Comparison of ENCODE assay signal across 20 cellular contexts in genomic region chr14:29528889-29529288, GRCh38.
DNase-seq lines count a peak whose midpoint lies in the region; ATAC-seq and TF ChIP-seq lines count a peak whose summit lies in the region.
"Had no signal": no experiment of that assay in that cellular context is flagged by ENCODE, and none has a peak within 500 bp of the region (broad histone marks: within the 10 kb centered on the region; RNA-seq: fewer than 3 reads in every experiment).

No MANE protein-coding gene starts in this region.

- peaks cover 9% of the 10 kb centered on the region for H3F3A ChIP-seq in neural progenitor cell (ENCODE audit: low read depth)

- H3K27me3 ChIP-seq in adipocyte (replicated peaks; ENCODE audit: control insufficient read depth, insufficient read depth, low read length) = peaks cover 21% of the 10 kb centered on the region
- no peaks in the 10 kb centered on the region for H3K27me3 ChIP-seq in neural progenitor cell
- H3K27me3 ChIP-seq in Peyer's patch = no peaks in the 10 kb centered on the region
- H3K27me3 ChIP-seq: SJCRH30, transverse colon had no signal

- no peak overlapping the region for H3K27ac Mint-ChIP-seq in neural progenitor cell
- H3K27ac Mint-ChIP-seq: activated naive CD8-positive, alpha-beta T cell treated with anti-CD3 and anti-CD28 coated beads, Interleukin-2, amount 10 ng/mL, durations not matched to agents 7 days and 5 days; CD8-positive, alpha-beta T cell; GM23338; IgD-negative memory B cell had no signal

- no peaks in the 10 kb centered on the region for H4K20me1 ChIP-seq in neural progenitor cell (ENCODE audit: low read depth)

- H3K4me3 ChIP-seq in adipocyte (ENCODE audit: low read length) = no peak overlapping the region
- no peak overlapping the region for H3K4me3 ChIP-seq in neural progenitor cell
- H3K4me3 ChIP-seq in Peyer's patch = no peak overlapping the region
- H3K4me3 ChIP-seq: GM23338, mucosa of descending colon, SJCRH30, transverse colon had no signal

- TF ChIP-seq CTCF in neural progenitor cell (IDR thresholded peaks at IDR 0.05) = no peak
- no peak for TF ChIP-seq CTCF in Peyer's patch (IDR thresholded peaks at IDR 0.05)

- H3K4me3 Mint-ChIP-seq in neural progenitor cell = no peak overlapping the region
- H3K4me3 Mint-ChIP-seq: activated naive CD8-positive, alpha-beta T cell treated with anti-CD3 and anti-CD28 coated beads, Interleukin-2, amount 10 ng/mL, durations not matched to agents 7 days and 5 days; CD8-positive, alpha-beta T cell; GM23338; IgD-negative memory B cell had no signal

- H3K36me3 Mint-ChIP-seq in neural progenitor cell = no peaks in the 10 kb centered on the region
- H3K36me3 Mint-ChIP-seq: activated naive CD8-positive, alpha-beta T cell treated with anti-CD3 and anti-CD28 coated beads, Interleukin-2, amount 10 ng/mL, durations not matched to agents 7 days and 5 days; CD8-positive, alpha-beta T cell had no signal

- H3K4me1 ChIP-seq in adipocyte (ENCODE audit: control insufficient read depth, insufficient read depth, low read length) (no peaks in the 10 kb centered on the region), neural progenitor cell (peaks cover 8% of the 10 kb centered on the region), Peyer's patch (no peaks in the 10 kb centered on the region)
- H3K4me1 ChIP-seq: SJCRH30, transverse colon had no signal

- H3K4me1 Mint-ChIP-seq in neural progenitor cell = peaks cover 10% of the 10 kb centered on the region
- H3K4me1 Mint-ChIP-seq: activated naive CD8-positive, alpha-beta T cell treated with anti-CD3 and anti-CD28 coated beads, Interleukin-2, amount 10 ng/mL, durations not matched to agents 7 days and 5 days had no signal

- H3K79me2 ChIP-seq in neural progenitor cell (ENCODE audit: low read depth) = no peaks in the 10 kb centered on the region

- H3K27me3 Mint-ChIP-seq in neural progenitor cell (ENCODE audit: insufficient read depth, low read depth) = peaks cover 3% of the 10 kb centered on the region
- H3K27me3 Mint-ChIP-seq: activated naive CD8-positive, alpha-beta T cell treated with anti-CD3 and anti-CD28 coated beads, Interleukin-2, amount 10 ng/mL, durations not matched to agents 7 days and 5 days; IgD-negative memory B cell had no signal

- ATAC-seq in HG03139 (IDR thresholded peaks at IDR 0.05; ENCODE audit: unreplicated experiment) = no peak
- ATAC-seq in HG03045 (IDR thresholded peaks at IDR 0.05; ENCODE audit: unreplicated experiment) = no peak
- ATAC-seq: CD8-positive, alpha-beta T cell; mucosa of descending colon had no signal

- no peaks in the 10 kb centered on the region for H3K9me3 Mint-ChIP-seq in neural progenitor cell
- H3K9me3 Mint-ChIP-seq: GM23338 had no signal

- H2AFZ ChIP-seq in neural progenitor cell (replicated peaks) = peak overlapping the region; percentile 10
- H2AFZ ChIP-seq: GM23338 had no signal

- H3K9ac ChIP-seq in adipocyte (ENCODE audit: low read length) (no peak overlapping the region), neural progenitor cell (no peak overlapping the region)

- no peak for TF ChIP-seq POLR2A in Peyer's patch (IDR thresholded peaks at IDR 0.05)

- no peaks in the 10 kb centered on the region for H3K9me3 ChIP-seq in adipocyte (ENCODE audit: control insufficient read depth, low read length)
- H3K9me3 ChIP-seq in neural progenitor cell (ENCODE audit: low read depth) = no peaks in the 10 kb centered on the region
- no peaks in the 10 kb centered on the region for H3K9me3 ChIP-seq in Peyer's patch
- H3K9me3 ChIP-seq: mucosa of descending colon, SJCRH30, transverse colon had no signal

- no peak overlapping the region for H3K4me2 ChIP-seq in neural progenitor cell
- H3K4me2 ChIP-seq: GM23338 had no signal

- no peak overlapping the region for H3K27ac ChIP-seq in neural progenitor cell
- H3K27ac ChIP-seq in Peyer's patch = no peak overlapping the region
- H3K27ac ChIP-seq: SJCRH30, transverse colon had no signal

- H3K36me3 ChIP-seq in adipocyte (ENCODE audit: control insufficient read depth, insufficient read depth, low read length, severe bottlenecking) (no peaks in the 10 kb centered on the region), neural progenitor cell (no peaks in the 10 kb centered on the region), Peyer's patch (no peaks in the 10 kb centered on the region)
- H3K36me3 ChIP-seq: SJCRH30, transverse colon had no signal

- DNase-seq in NCI-H187 treated with DMSO at 0.1 percent for 48 hours (lab: John Stamatoyannopoulos, UW) = peak; percentile 54
- DNase-seq in NCI-H187 (lab: John Stamatoyannopoulos, UW) = no peak
- peak; percentile 41 to 82 for DNase-seq in NCI-H2081 (lab: John Stamatoyannopoulos, UW)
- DNase-seq in adipocyte (ENCODE audit: low read depth) = peak; percentile 10
- DNase-seq in neural progenitor cell (ENCODE audit: low spot score) = no peak
- no peak for DNase-seq in Peyer's patch
- DNase-seq: activated CD4-positive, alpha-beta T cell treated with anti-CD3 and anti-CD28 coated beads for 48 hours; activated naive CD8-positive, alpha-beta T cell treated with anti-CD3 and anti-CD28 coated beads, Interleukin-2, amount 10 ng/mL, durations not matched to agents 7 days and 5 days; activated T-cell treated with anti-CD3 and anti-CD28 coated beads, Interleukin-2, amount 50 U/mL, for 1 hour; CD8-positive, alpha-beta T cell; cortex of kidney; mucosa of descending colon; MV-4-11; stimulated activated CD4-positive, alpha-beta T cell treated with anti-CD3 and anti-CD28 coated beads, Interleukin-4, amount 100 ng/mL, for 4 hours; transverse colon had no signal

Comparison
In these comparisons a context has a peak if more than half of its experiments do, and no peak if none do; other contexts are left out.
1. DNase-seq: peak in NCI-H187 treated with DMSO at 0.1 percent for 48 hours (single experiment), NCI-H2081 (2 of 2) and adipocyte (single experiment); none in NCI-H187 (0 of 2), neural progenitor cell (single experiment) and Peyer's patch (0 of 3).